8 cellular contexts compared by ENCODE assay signal in the genomic region with DNA sequence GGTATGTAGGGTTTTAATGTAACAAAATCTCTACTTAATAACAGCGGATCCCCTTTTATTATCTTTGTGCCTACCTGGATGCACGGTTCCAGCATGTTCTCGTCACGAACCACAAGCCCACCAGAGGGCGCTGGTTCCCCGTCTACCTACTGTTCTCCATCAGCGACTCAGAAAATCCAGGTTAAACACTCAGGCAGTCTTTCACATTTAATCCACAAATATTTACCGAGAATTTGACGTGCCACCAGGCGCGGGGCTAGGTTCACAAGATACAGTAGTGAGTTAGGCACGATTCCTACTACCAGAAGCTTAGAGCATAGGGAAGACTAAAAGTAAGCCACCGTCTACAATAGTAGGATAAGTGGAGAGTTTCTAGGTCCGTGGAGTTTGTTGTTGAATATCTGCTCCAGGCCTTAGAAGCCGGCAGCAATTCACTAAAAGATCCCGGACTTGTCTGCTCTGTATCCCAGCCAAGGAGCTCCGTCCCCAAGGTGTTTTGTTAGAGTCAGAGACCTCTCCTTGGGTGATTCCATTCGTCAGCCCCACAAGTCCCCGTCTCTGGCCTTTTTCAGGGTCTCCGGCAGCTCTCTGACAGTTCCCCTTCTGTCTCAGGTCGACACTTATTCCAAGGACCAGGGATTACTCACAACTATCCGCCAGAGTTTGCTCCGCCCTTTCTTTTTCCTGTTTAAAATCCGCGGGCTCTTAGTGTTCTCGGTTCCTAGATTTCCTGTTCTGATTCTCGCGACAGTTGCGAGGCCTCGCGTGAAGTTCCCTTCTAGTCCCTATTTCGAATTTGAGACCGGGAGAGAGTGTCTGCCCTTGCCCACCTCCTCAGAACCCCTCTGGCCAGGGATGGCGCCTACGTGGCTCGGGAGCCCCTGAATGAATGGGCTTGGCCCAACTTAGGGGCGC. TPM values are rescaled to one million over a fixed set of nuclear protein-coding genes. Genes with fewer than 3 reads are reported as not detected.
DNase-seq lines count a peak whose midpoint lies in the region; TF ChIP-seq lines count a peak whose summit lies in the region.

No MANE protein-coding gene starts in this region.

- peak; percentile 69 for TF ChIP-seq POLR2A in Raji (IDR thresholded peaks at IDR 0.05; ENCODE audit: insufficient read depth, low read depth, low read length)

- H3K27me3 ChIP-seq in H7 (ENCODE audit: control insufficient read depth, insufficient read depth, low read length) (peaks cover 39% of the 10 kb centered on the region), Loucy (ENCODE audit: insufficient read depth, low read length, poor library complexity, severe bottlenecking) (no peaks in the 10 kb centered on the region), neutrophil (peaks cover 46% of the 10 kb centered on the region), subcutaneous abdominal adipose tissue (ENCODE audit: control insufficient read depth in 5 of 5, insufficient read depth in 4 of 5, low read length in 5 of 5) (peaks cover 3 to 12% (median 8%) of the 10 kb centered on the region in 5 donors)

- H3K9me2 ChIP-seq in Loucy (replicated peaks; ENCODE audit: low read depth, low read length) = no peaks in the 10 kb centered on the region

- H3K9me3 ChIP-seq in Loucy (ENCODE audit: insufficient read depth, low read depth, low read length) (no peaks in the 10 kb centered on the region), neutrophil (no peaks in the 10 kb centered on the region), subcutaneous abdominal adipose tissue (ENCODE audit: control insufficient read depth in 5 of 5, low read length in 5 of 5) (no peaks in the 10 kb centered on the region)

- H3K4me1 ChIP-seq in Loucy (ENCODE audit: insufficient read depth, low read length, poor library complexity, severe bottlenecking) (peaks cover 62% of the 10 kb centered on the region), neutrophil (ENCODE audit: control insufficient read depth in 1 of 2, insufficient read depth in 1 of 2, low read depth in 1 of 2, low read length in 1 of 2) (peaks cover 41% of the 10 kb centered on the region in 2 experiments), subcutaneous abdominal adipose tissue (ENCODE audit: control insufficient read depth in 5 of 5, insufficient read depth in 5 of 5, low read length in 5 of 5) (peaks cover 7 to 50% (median 47%) of the 10 kb centered on the region in 5 donors)

- H3K4me3 ChIP-seq in H7 (ENCODE audit: insufficient read depth, low read depth, low read length) (peak overlapping the region; percentile 65), Loucy (ENCODE audit: low read length, poor library complexity, severe bottlenecking) (peak overlapping the region; percentile 93), neutrophil (ENCODE audit: low read depth in 1 of 2, low read length in 1 of 2) (peak overlapping the region; percentile 99), subcutaneous abdominal adipose tissue (ENCODE audit: low read depth in 1 of 5, low read length in 5 of 5) (peak overlapping the region; percentile 79 to 94 (median 92))

- peaks cover 7% of the 10 kb centered on the region; the same call in 1 of the 2 replicates for H3F3A ChIP-seq in Loucy (ENCODE audit: low read depth)

- DNase-seq in ELR (ENCODE audit: low read depth) = peak; percentile 100
- DNase-seq in H7 = peak; percentile 76
- peak; percentile 96 for DNase-seq in activated effector memory CD4-positive, alpha-beta T cell treated with anti-CD3 and anti-CD28 coated beads, Interleukin-2, amount 50 U/mL, for 16 hours
- peak; percentile 92 for DNase-seq in foreskin melanocyte

- peak; percentile 98 for TF ChIP-seq CTCF in Loucy (conservative IDR thresholded peaks at IDR 0.05; ENCODE audit: low read length)
- peak; percentile 71 for TF ChIP-seq CTCF in neutrophil (IDR thresholded peaks at IDR 0.05)

- H3K79me2 ChIP-seq in Loucy (ENCODE audit: insufficient read depth, low read length) = peaks cover 78% of the 10 kb centered on the region

- H3K9ac ChIP-seq in Loucy (ENCODE audit: low read depth, low read length, poor library complexity, severe bottlenecking) (peak overlapping the region; percentile 97), subcutaneous abdominal adipose tissue (ENCODE audit: low read length in 5 of 5) (peak overlapping the region; percentile 30 to 99 (median 97))

- H4K20me1 ChIP-seq in Loucy (ENCODE audit: insufficient read depth, low read length, poor library complexity, severe bottlenecking) = peaks cover 23% of the 10 kb centered on the region

- peak overlapping the region; percentile 96 for H3K4me2 ChIP-seq in Loucy (ENCODE audit: low read depth, low read length, poor library complexity, severe bottlenecking)

- no peaks in the 10 kb centered on the region for H3K36me3 ChIP-seq in H7 (replicated peaks; ENCODE audit: control insufficient read depth, insufficient read depth, low read length)
- H3K36me3 ChIP-seq in Loucy (ENCODE audit: insufficient read depth, low read length) = no peaks in the 10 kb centered on the region
- no peaks in the 10 kb centered on the region for H3K36me3 ChIP-seq in neutrophil
- H3K36me3 ChIP-seq in subcutaneous abdominal adipose tissue (ENCODE audit: control insufficient read depth in 5 of 5, insufficient read depth in 5 of 5, low read length in 5 of 5) = no peaks in the 10 kb centered on the region

- H2AFZ ChIP-seq in Loucy (ENCODE audit: low read length) = peak overlapping the region; percentile 98

- peak overlapping the region; percentile 55 for H3K27ac ChIP-seq in neutrophil
- H3K27ac ChIP-seq in subcutaneous abdominal adipose tissue (ENCODE audit: low read depth, low read length) = peak overlapping the region; percentile 88

RNA-seq across cellular contexts. Expression of gene KAZALD1, which starts 1.5 kb away (rescaled TPM):
- total RNA-seq in H7 (2014; rRNA removed; shearing (Covaris generic)) = 11.9 and 22.0 TPM in 2 replicates

RNA-seq across cellular contexts. Expression of gene SFXN3, which starts 29.3 kb away (rescaled TPM):
- 4.1 and 5.6 TPM in 2 replicates for total RNA-seq in H7 (2014; rRNA removed; shearing (Covaris generic))

RNA-seq across cellular contexts. Expression of gene PDZD7, which starts 29.4 kb away (rescaled TPM):
- 2.3 and 5.1 TPM in 2 replicates for total RNA-seq in H7 (2014; rRNA removed; shearing (Covaris generic))

Comparison
In these comparisons a context has a peak if more than half of its experiments do, and no peak if none do; other contexts are left out.
1. Peak in every context shown above with its lines: DNase-seq, H3K4me3 ChIP-seq and H3K27ac ChIP-seq.